1 cellular context compared by ENCODE assay signal in genomic region chr1:23563755-23564374, GRCh38.
TF ChIP-seq lines count a peak whose summit lies in the region.

No MANE protein-coding gene starts in this region.

TF ChIP-seq in HepG2, 621 proteins besides CTCF, POLR2A, EP300 and RAD21 (continued from another document):
- TF ChIP-seq MNT (IDR thresholded peaks at IDR 0.05) (no peak), GATA4 (IDR thresholded peaks at IDR 0.05; ENCODE audit: borderline replicate concordance, low read depth) (peak; percentile 68; the same call in 1 of the 2 replicates), TOPORS (CRISPR knock-in tag; IDR thresholded peaks at IDR 0.05) (no peak), CREM (IDR thresholded peaks at IDR 0.05) (peak; percentile 44; the same call in 1 of the 2 replicates), CREM (CRISPR knock-in tag; IDR thresholded peaks at IDR 0.05) (no peak), TBX3 (IDR thresholded peaks at IDR 0.05; ENCODE audit: borderline replicate concordance) (peak; percentile 42; the same call in 1 of the 2 replicates), ZFP36 (IDR thresholded peaks at IDR 0.05; ENCODE audit: borderline replicate concordance, low read depth, low read length, partially characterized antibody) (no peak), ZNF564 (CRISPR knock-in tag; IDR thresholded peaks at IDR 0.05) (no peak), FOXP4 (CRISPR knock-in tag; IDR thresholded peaks at IDR 0.05) (peak; percentile 74), ZNF749 (CRISPR knock-in tag; IDR thresholded peaks at IDR 0.05; ENCODE audit: borderline replicate concordance) (no peak), SMAD3 (CRISPR knock-in tag; IDR thresholded peaks at IDR 0.05) (peak; percentile 32; the same call in 1 of the 2 replicates), MAFF (IDR thresholded peaks at IDR 0.05; ENCODE audit: low read depth, low read length) (no peak), TARDBP (CRISPR knock-in tag; IDR thresholded peaks at IDR 0.05) (peak; percentile 56; the same call in 1 of the 2 replicates), NFE2 (CRISPR knock-in tag; IDR thresholded peaks at IDR 0.05) (no peak), GLI4 (CRISPR knock-in tag; IDR thresholded peaks at IDR 0.05; ENCODE audit: borderline replicate concordance) (no peak), DNMT3B (CRISPR knock-in tag; conservative IDR thresholded peaks at IDR 0.05) (no peak; the same call in 1 of the 2 replicates), FOSL2 (CRISPR knock-in tag; IDR thresholded peaks at IDR 0.05) (peak; percentile 52; the same call in 1 of the 2 replicates), ZMYM3 (CRISPR knock-in tag; IDR thresholded peaks at IDR 0.05) (peak; percentile 87; the same call in 1 of the 2 replicates), ZSCAN30 (CRISPR knock-in tag; IDR thresholded peaks at IDR 0.05) (no peak), ARID5B (CRISPR knock-in tag; IDR thresholded peaks at IDR 0.05) (peak; percentile 68; the same call in 1 of the 2 replicates), SP5 (CRISPR knock-in tag; IDR thresholded peaks at IDR 0.05; ENCODE audit: borderline replicate concordance, low read depth) (peak; percentile 31; the same call in 1 of the 2 replicates), ZNF619 (CRISPR knock-in tag; IDR thresholded peaks at IDR 0.05) (no peak), ZNF431 (CRISPR knock-in tag; IDR thresholded peaks at IDR 0.05; ENCODE audit: borderline replicate concordance, low read depth) (no peak), ZNF281 (CRISPR knock-in tag; IDR thresholded peaks at IDR 0.05; ENCODE audit: borderline replicate concordance) (0 out of 2 replicates have a peak, but pooled peaks have one; percentile 11), AHR (CRISPR knock-in tag; IDR thresholded peaks at IDR 0.05) (no peak), GATAD2A (CRISPR knock-in tag; IDR thresholded peaks at IDR 0.05) (peak; percentile 58), GFI1 (CRISPR knock-in tag; IDR thresholded peaks at IDR 0.05; ENCODE audit: borderline replicate concordance) (peak; percentile 83), KDM5B (CRISPR knock-in tag; IDR thresholded peaks at IDR 0.05; ENCODE audit: borderline replicate concordance) (no peak), ZBTB20 (CRISPR knock-in tag; IDR thresholded peaks at IDR 0.05; ENCODE audit: borderline replicate concordance, low read depth) (no peak), KDM1A (CRISPR knock-in tag; IDR thresholded peaks at IDR 0.05) (peak; percentile 78; the same call in 1 of the 2 replicates)
- TF ChIP-seq, protein P1, sequence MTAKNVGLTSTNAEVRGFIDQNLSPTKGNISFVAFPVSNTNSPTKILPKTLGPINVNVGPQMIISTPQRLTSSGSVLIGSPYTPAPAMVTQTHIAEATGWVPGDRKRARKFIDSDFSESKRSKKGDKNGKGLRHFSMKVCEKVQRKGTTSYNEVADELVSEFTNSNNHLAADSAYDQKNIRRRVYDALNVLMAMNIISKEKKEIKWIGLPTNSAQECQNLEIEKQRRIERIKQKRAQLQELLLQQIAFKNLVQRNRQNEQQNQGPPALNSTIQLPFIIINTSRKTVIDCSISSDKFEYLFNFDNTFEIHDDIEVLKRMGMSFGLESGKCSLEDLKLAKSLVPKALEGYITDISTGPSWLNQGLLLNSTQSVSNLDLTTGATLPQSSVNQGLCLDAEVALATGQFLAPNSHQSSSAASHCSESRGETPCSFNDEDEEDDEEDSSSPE (CRISPR knock-in tag; IDR thresholded peaks at IDR 0.05) = peak; percentile 56; the same call in 1 of the 2 replicates
- TF ChIP-seq, protein P2, sequence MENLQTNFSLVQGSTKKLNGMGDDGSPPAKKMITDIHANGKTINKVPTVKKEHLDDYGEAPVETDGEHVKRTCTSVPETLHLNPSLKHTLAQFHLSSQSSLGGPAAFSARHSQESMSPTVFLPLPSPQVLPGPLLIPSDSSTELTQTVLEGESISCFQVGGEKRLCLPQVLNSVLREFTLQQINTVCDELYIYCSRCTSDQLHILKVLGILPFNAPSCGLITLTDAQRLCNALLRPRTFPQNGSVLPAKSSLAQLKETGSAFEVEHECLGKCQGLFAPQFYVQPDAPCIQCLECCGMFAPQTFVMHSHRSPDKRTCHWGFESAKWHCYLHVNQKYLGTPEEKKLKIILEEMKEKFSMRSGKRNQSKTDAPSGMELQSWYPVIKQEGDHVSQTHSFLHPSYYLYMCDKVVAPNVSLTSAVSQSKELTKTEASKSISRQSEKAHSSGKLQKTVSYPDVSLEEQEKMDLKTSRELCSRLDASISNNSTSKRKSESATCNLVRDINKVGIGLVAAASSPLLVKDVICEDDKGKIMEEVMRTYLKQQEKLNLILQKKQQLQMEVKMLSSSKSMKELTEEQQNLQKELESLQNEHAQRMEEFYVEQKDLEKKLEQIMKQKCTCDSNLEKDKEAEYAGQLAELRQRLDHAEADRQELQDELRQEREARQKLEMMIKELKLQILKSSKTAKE (CRISPR knock-in tag; IDR thresholded peaks at IDR 0.05; ENCODE audit: borderline replicate concordance) = peak; percentile 20; the same call in 1 of the 2 replicates
- TF ChIP-seq, protein P3, sequence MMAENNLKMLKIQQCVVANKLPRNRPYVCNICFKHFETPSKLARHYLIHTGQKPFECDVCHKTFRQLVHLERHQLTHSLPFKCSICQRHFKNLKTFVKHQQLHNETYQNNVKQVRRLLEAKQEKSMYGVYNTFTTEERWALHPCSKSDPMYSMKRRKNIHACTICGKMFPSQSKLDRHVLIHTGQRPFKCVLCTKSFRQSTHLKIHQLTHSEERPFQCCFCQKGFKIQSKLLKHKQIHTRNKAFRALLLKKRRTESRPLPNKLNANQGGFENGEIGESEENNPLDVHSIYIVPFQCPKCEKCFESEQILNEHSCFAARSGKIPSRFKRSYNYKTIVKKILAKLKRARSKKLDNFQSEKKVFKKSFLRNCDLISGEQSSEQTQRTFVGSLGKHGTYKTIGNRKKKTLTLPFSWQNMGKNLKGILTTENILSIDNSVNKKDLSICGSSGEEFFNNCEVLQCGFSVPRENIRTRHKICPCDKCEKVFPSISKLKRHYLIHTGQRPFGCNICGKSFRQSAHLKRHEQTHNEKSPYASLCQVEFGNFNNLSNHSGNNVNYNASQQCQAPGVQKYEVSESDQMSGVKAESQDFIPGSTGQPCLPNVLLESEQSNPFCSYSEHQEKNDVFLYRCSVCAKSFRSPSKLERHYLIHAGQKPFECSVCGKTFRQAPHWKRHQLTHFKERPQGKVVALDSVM (CRISPR knock-in tag; IDR thresholded peaks at IDR 0.05) = 0 out of 2 replicates have a peak, but pooled peaks have one; percentile 8
- TF ChIP-seq, protein P4, sequence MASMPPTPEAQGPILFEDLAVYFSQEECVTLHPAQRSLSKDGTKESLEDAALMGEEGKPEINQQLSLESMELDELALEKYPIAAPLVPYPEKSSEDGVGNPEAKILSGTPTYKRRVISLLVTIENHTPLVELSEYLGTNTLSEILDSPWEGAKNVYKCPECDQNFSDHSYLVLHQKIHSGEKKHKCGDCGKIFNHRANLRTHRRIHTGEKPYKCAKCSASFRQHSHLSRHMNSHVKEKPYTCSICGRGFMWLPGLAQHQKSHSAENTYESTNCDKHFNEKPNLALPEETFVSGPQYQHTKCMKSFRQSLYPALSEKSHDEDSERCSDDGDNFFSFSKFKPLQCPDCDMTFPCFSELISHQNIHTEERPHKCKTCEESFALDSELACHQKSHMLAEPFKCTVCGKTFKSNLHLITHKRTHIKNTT (CRISPR knock-in tag; IDR thresholded peaks at IDR 0.05) = no peak
